Comparison of ENCODE assay signal across 15 cellular contexts in the genomic region with DNA sequence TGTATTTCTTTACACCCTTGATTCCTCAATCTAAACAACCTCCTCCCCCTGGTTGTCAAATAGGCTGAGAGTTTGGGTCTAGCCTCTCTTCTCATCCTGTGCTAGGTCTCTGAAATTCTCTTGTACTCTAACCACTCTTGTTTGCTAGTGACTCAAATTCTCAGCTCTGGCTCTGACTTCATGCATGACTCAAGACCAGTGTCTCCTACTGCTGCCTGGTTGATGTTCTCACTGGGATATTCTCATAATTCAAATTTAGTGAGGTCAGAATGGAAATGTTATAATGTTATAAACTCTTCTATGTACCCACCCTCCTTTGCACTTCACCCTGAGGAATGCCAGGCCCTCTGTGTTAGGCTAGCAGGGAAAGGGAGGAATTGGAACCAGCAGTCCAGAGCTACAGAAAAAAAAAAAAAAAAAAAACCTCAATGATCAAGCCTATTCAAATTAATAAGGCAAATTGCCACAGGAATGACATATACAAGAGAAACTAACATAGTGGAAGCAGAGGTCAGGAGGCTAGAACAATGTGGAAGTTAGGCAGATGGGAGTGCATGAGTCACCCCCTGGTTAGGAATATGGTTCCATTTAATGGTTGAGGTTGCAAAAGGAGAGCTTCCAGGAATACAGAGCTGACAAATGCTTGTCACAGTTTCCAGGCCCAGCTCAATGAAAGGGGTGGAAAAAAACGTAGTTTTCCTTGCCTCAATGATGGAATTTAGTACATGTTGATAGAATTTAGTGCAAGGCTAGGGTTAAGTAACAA.
DNase-seq lines count a peak whose midpoint lies in the region; ATAC-seq and TF ChIP-seq lines count a peak whose summit lies in the region.
"Had no signal": no experiment of that assay in that cellular context is flagged by ENCODE, and none has a peak within 500 bp of the region (broad histone marks: within the 10 kb centered on the region; RNA-seq: fewer than 3 reads in every experiment).

No MANE protein-coding gene starts in this region.

- H3K9me3 Mint-ChIP-seq in GM23338 = no peaks in the 10 kb centered on the region
- H3K9me3 Mint-ChIP-seq: activated T-cell treated with anti-CD3 and anti-CD28 coated beads, Interleukin-2, amount 50 U/mL, for 24 hours had no signal

- no peaks in the 10 kb centered on the region for H4K20me1 ChIP-seq in mammary epithelial cell (ENCODE audit: insufficient read depth, low read length)
- no peaks in the 10 kb centered on the region for H4K20me1 ChIP-seq in GM23338 (replicated peaks; ENCODE audit: insufficient read depth)

- H3K4me2 ChIP-seq in mammary epithelial cell (ENCODE audit: insufficient read depth, low read depth, low read length) (peak overlapping the region; percentile 22), GM23338 (no peak overlapping the region)

- ATAC-seq in GM23338 = no peak
- ATAC-seq in HG03135 (IDR thresholded peaks at IDR 0.05; ENCODE audit: unreplicated experiment) = no peak
- no peak for ATAC-seq in GM19328 (IDR thresholded peaks at IDR 0.05; ENCODE audit: unreplicated experiment)
- ATAC-seq: gastrocnemius medialis, left ventricle myocardium superior had no signal

- no peaks in the 10 kb centered on the region for H3K79me2 ChIP-seq in mammary epithelial cell (ENCODE audit: insufficient read depth, low read length)
- H3K79me2 ChIP-seq in GM23338 (replicated peaks; ENCODE audit: insufficient read depth) = no peaks in the 10 kb centered on the region
- H3K79me2 ChIP-seq: parathyroid adenoma had no signal

- in situ Hi-C loops in mammary epithelial cell (cut with MboI; ENCODE audit: low sequenced_read_pairs in 2 of 2) = no loop called here

- TF ChIP-seq CTCF in mammary epithelial cell (conservative IDR thresholded peaks at IDR 0.05 in 1 of 2, IDR thresholded peaks at IDR 0.05 in 1 of 2; ENCODE audit: extremely low read depth in 1 of 2, insufficient read depth in 1 of 2, low read depth in 1 of 2, low read length in 2 of 2) (no peak), kidney epithelial cell (IDR thresholded peaks at IDR 0.05; ENCODE audit: insufficient read depth, low read length, poor library complexity, severe bottlenecking) (no peak), tibial artery (IDR thresholded peaks at IDR 0.05) (no peak), GM23338 (conservative IDR thresholded peaks at IDR 0.05; ENCODE audit: low read depth in 2 of 2) (no peak)

- peaks cover 35% of the 10 kb centered on the region for H3K4me1 ChIP-seq in mammary epithelial cell (ENCODE audit: insufficient read depth, low read length)
- H3K4me1 ChIP-seq in tibial artery = peaks cover 0 to 10% (median 5%) of the 10 kb centered on the region in 4 donors
- no peaks in the 10 kb centered on the region for H3K4me1 ChIP-seq in GM23338 (ENCODE audit: insufficient read depth)
- H3K4me1 ChIP-seq: gastrocnemius medialis, parathyroid adenoma had no signal

- dilution Hi-C loops in mammary epithelial cell (cut with HindIII; ENCODE audit: low sequenced_read_pairs) = no loop called here

- intact Hi-C loops in mammary epithelial cell (cut with micrococcal nuclease) (no loop called here), tibial artery (cut with DNase I; ENCODE audit: low total_unique reads) (no loop called here)

- no peaks in the 10 kb centered on the region for H3K27me3 Mint-ChIP-seq in GM23338 (ENCODE audit: insufficient read depth, low read depth, poor library complexity)
- H3K27me3 Mint-ChIP-seq: activated T-cell treated with anti-CD3 and anti-CD28 coated beads, Interleukin-2, amount 50 U/mL, for 24 hours had no signal

- no peaks in the 10 kb centered on the region for H3K27me3 ChIP-seq in mammary epithelial cell (ENCODE audit: insufficient read depth, low read length)
- no peaks in the 10 kb centered on the region for H3K27me3 ChIP-seq in kidney epithelial cell (ENCODE audit: control insufficient read depth, insufficient read depth, low read length)
- no peaks in the 10 kb centered on the region for H3K27me3 ChIP-seq in tibial artery
- H3K27me3 ChIP-seq in GM23338 (ENCODE audit: insufficient read depth) = no peaks in the 10 kb centered on the region
- H3K27me3 ChIP-seq: gastrocnemius medialis had no signal

- no peak overlapping the region for H3K27ac Mint-ChIP-seq in GM23338
- H3K27ac Mint-ChIP-seq: activated T-cell treated with anti-CD3 and anti-CD28 coated beads, Interleukin-2, amount 50 U/mL, for 24 hours had no signal

- BruUV-seq in mammary epithelial cell (replicated peaks; lab: Mats Ljungman, UMichigan) = no TSS peak

- H3K9ac ChIP-seq in mammary epithelial cell (ENCODE audit: insufficient read depth, low read length) = no peak overlapping the region
- H3K9ac ChIP-seq: parathyroid adenoma had no signal

- H3K27ac ChIP-seq in mammary epithelial cell (ENCODE audit: insufficient read depth, low read depth, low read length) (peak overlapping the region; percentile 58), tibial artery (peak overlapping the region; percentile 46 to 55), GM23338 (ENCODE audit: low read depth) (no peak overlapping the region)
- H3K27ac ChIP-seq: gastrocnemius medialis, parathyroid adenoma had no signal

- DNase-seq in NCI-H446 (lab: John Stamatoyannopoulos, UW) = peak; percentile 12 to 71
- DNase-seq in mammary epithelial cell = peak; percentile 93
- peak; percentile 72 for DNase-seq in kidney epithelial cell (ENCODE audit: low read depth)
- DNase-seq in tibial artery = peak in 1 of 2 donors; percentile 39
- DNase-seq in GM23338 (ENCODE audit: low spot score) = no peak
- DNase-seq in RPMI8226 = no peak
- DNase-seq: activated T-cell treated with anti-CD3 and anti-CD28 coated beads, Interleukin-2, amount 50 U/mL, for 24 hours; caudate nucleus; gastrocnemius medialis; left ventricle myocardium superior; NCI-H510A; SHP77 had no signal

- H3K4me1 Mint-ChIP-seq in GM23338 = no peaks in the 10 kb centered on the region

- H3F3A ChIP-seq in GM23338 (replicated peaks; ENCODE audit: low read depth) = no peaks in the 10 kb centered on the region

- H2AFZ ChIP-seq in mammary epithelial cell (ENCODE audit: low read depth, low read length) (peak overlapping the region; percentile 22), GM23338 (no peak overlapping the region)
- H2AFZ ChIP-seq: parathyroid adenoma had no signal

- no peak overlapping the region for H3K4me3 Mint-ChIP-seq in GM23338
- H3K4me3 Mint-ChIP-seq: activated T-cell treated with anti-CD3 and anti-CD28 coated beads, Interleukin-2, amount 50 U/mL, for 24 hours had no signal

- no peaks in the 10 kb centered on the region for H3K36me3 ChIP-seq in mammary epithelial cell (ENCODE audit: insufficient read depth, low read length)
- no peaks in the 10 kb centered on the region for H3K36me3 ChIP-seq in kidney epithelial cell (ENCODE audit: control insufficient read depth, insufficient read depth, low read length)
- H3K36me3 ChIP-seq in tibial artery = no peaks in the 10 kb centered on the region
- H3K36me3 ChIP-seq in GM23338 (ENCODE audit: insufficient read depth) = no peaks in the 10 kb centered on the region
- H3K36me3 ChIP-seq: gastrocnemius medialis had no signal

- H3K4me3 ChIP-seq in mammary epithelial cell (replicated peaks in 1 of 3; ENCODE audit: insufficient read depth in 1 of 3, low read depth in 2 of 3, low read length in 3 of 3) (no peak overlapping the region), kidney epithelial cell (ENCODE audit: low read depth, low read length) (no peak overlapping the region), tibial artery (no peak overlapping the region), GM23338 (no peak overlapping the region)
- H3K4me3 ChIP-seq: gastrocnemius medialis had no signal

- CTCF ChIA-PET in mammary epithelial cell (lab: Charles Lee; ENCODE audit: low non-redundant PET) = interaction anchor here (1.0 kb wide), 1 partner anchor 9 kb away, joined by 4 read pairs; no protein-coding TSS in a partner anchor

- H3K36me3 Mint-ChIP-seq in GM23338 (ENCODE audit: low read depth) = no peaks in the 10 kb centered on the region

- 12% methylated on average over 1 of the region's 1 CpG for WGBS in mammary epithelial cell (ENCODE audit: low coverage, missing lambda C conversion rate)

- H3K9me3 ChIP-seq in mammary epithelial cell (replicated peaks; ENCODE audit: insufficient read depth, low read length) (no peaks in the 10 kb centered on the region), tibial artery (no peaks in the 10 kb centered on the region)
- H3K9me3 ChIP-seq: gastrocnemius medialis had no signal

- H3K9me2 ChIP-seq in GM23338 (ENCODE audit: insufficient read depth) = peaks cover 2% of the 10 kb centered on the region; the same call in 1 of the 2 replicates

TF ChIP-seq in GM23338, 12 proteins besides CTCF, POLR2A, EP300 and RAD21:
- TF ChIP-seq STAT1 (IDR thresholded peaks at IDR 0.05; ENCODE audit: unreplicated experiment) (no peak), POLR2AphosphoS5 (IDR thresholded peaks at IDR 0.05; ENCODE audit: low read depth) (no peak)

Comparison
In these comparisons a context has a peak if more than half of its experiments do, and no peak if none do; other contexts are left out.
1. DNase-seq: peak in NCI-H446 (2 of 2), mammary epithelial cell (single experiment) and kidney epithelial cell (single experiment); none in GM23338 (single experiment) and RPMI8226 (single experiment).